In genomic region chr20:53036992-53037391, GRCh38 we compare ENCODE assay signal across 1 cellular context.
TF ChIP-seq lines count a peak whose summit lies in the region.

No MANE protein-coding gene starts in this region.

TF ChIP-seq in GM23338, 12 proteins besides CTCF, POLR2A, EP300 and RAD21 (continued from another document):
- TF ChIP-seq ZNF462 (CRISPR knock-in tag; IDR thresholded peaks at IDR 0.05): no peak
- no peak for TF ChIP-seq ZNF331 (CRISPR knock-in tag; IDR thresholded peaks at IDR 0.05; ENCODE audit: low read depth)
